3 cellular contexts compared by ENCODE assay signal in the genomic region with DNA sequence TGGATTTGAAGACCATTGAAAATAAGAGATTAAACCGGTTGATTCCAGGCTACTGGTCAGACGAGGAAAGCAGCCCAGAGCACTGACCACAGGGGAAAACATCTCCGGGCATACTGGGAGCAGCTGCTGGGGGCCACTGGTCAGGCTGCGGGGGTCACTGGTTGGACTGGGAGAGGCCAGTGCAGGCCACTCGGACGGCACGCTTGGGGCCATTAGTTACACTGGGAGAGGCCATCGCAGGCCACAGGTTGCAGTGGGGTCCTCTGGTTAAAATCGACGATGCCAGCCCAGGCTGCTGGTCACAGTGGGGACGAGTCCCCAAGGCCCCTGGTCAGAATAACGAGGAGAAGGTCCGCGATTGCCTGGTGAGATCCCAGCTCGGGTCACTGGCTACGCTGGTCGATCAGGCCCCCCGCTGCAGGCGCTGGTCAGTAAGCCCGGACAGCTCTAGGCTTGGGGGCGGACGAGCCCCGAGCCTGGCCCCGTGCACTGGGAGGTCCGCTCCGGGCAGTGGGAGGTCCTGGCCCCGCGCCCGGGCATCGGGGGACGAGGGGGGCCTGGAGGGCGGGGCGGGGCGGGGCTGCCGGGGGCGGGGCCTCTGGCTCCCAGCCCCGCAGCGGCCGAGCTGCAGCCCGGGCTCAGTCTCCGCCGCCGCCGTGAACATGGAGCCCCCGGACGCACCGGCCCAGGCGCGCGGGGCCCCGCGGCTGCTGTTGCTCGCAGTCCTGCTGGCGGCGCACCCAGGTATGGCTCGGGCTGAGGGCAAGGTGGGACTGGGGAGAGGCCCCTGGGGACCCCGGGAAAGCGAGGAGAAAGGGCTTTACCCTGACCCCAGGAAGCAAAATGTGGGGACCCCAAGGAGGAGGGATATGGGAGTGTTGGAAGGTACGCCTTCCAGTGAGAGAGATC.
TF ChIP-seq lines count a peak whose summit lies in the region.

Gene BCAM (plus strand): TSS at position 641 of the 909 bp plus-strand sequence. CDS start 22 bp downstream, at position 663.

TF ChIP-seq in GM23338, 12 proteins besides CTCF, POLR2A, EP300 and RAD21:
- TF ChIP-seq, protein P1, sequence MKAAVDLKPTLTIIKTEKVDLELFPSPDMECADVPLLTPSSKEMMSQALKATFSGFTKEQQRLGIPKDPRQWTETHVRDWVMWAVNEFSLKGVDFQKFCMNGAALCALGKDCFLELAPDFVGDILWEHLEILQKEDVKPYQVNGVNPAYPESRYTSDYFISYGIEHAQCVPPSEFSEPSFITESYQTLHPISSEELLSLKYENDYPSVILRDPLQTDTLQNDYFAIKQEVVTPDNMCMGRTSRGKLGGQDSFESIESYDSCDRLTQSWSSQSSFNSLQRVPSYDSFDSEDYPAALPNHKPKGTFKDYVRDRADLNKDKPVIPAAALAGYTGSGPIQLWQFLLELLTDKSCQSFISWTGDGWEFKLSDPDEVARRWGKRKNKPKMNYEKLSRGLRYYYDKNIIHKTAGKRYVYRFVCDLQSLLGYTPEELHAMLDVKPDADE (IDR thresholded peaks at IDR 0.05) = no peak
- no peak for TF ChIP-seq EZH2phosphoT487 (IDR thresholded peaks at IDR 0.05; ENCODE audit: unreplicated experiment)
- TF ChIP-seq EZH2 (IDR thresholded peaks at IDR 0.05; ENCODE audit: low read depth, unreplicated experiment) = no peak
- TF ChIP-seq ZNF331 (CRISPR knock-in tag; IDR thresholded peaks at IDR 0.05; ENCODE audit: low read depth) = no peak
- peak; percentile 90 for TF ChIP-seq POLR2AphosphoS5 (IDR thresholded peaks at IDR 0.05; ENCODE audit: low read depth)

TF ChIP-seq in PFSK-1, 5 proteins besides CTCF, POLR2A, EP300 and RAD21:
- TF ChIP-seq, protein P2, sequence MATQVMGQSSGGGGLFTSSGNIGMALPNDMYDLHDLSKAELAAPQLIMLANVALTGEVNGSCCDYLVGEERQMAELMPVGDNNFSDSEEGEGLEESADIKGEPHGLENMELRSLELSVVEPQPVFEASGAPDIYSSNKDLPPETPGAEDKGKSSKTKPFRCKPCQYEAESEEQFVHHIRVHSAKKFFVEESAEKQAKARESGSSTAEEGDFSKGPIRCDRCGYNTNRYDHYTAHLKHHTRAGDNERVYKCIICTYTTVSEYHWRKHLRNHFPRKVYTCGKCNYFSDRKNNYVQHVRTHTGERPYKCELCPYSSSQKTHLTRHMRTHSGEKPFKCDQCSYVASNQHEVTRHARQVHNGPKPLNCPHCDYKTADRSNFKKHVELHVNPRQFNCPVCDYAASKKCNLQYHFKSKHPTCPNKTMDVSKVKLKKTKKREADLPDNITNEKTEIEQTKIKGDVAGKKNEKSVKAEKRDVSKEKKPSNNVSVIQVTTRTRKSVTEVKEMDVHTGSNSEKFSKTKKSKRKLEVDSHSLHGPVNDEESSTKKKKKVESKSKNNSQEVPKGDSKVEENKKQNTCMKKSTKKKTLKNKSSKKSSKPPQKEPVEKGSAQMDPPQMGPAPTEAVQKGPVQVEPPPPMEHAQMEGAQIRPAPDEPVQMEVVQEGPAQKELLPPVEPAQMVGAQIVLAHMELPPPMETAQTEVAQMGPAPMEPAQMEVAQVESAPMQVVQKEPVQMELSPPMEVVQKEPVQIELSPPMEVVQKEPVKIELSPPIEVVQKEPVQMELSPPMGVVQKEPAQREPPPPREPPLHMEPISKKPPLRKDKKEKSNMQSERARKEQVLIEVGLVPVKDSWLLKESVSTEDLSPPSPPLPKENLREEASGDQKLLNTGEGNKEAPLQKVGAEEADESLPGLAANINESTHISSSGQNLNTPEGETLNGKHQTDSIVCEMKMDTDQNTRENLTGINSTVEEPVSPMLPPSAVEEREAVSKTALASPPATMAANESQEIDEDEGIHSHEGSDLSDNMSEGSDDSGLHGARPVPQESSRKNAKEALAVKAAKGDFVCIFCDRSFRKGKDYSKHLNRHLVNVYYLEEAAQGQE (IDR thresholded peaks at IDR 0.05; ENCODE audit: insufficient read depth in 1 of 2, low read depth in 2 of 2, low read length in 2 of 2) = no peak
- TF ChIP-seq FOXP2 (optimal IDR thresholded peaks at IDR 0.05; ENCODE audit: borderline replicate concordance, extremely low read depth, extremely low read length, insufficient read depth) (no peak), POLR2AphosphoS5 (IDR thresholded peaks at IDR 0.05; ENCODE audit: low read depth, low read length) (peak; percentile 74), TAF1 (IDR thresholded peaks at IDR 0.05; ENCODE audit: borderline replicate concordance, insufficient read depth, low read length) (0 out of 2 replicates have a peak, but pooled peaks have one; percentile 33), SIN3A (IDR thresholded peaks at IDR 0.05; ENCODE audit: borderline replicate concordance, insufficient read depth, low read length) (no peak)

TF ChIP-seq in HepG2, 621 proteins besides CTCF, POLR2A, EP300 and RAD21 (continues in another document):
- 0 out of 2 replicates have a peak, but pooled peaks have one; percentile 3 for TF ChIP-seq ZBTB10 (CRISPR knock-in tag; IDR thresholded peaks at IDR 0.05; ENCODE audit: borderline replicate concordance)
- no peak for TF ChIP-seq ZFP36L1 (CRISPR knock-in tag; IDR thresholded peaks at IDR 0.05)
- TF ChIP-seq ZSCAN21 (CRISPR knock-in tag; IDR thresholded peaks at IDR 0.05; ENCODE audit: borderline replicate concordance) = no peak; the same call in 1 of the 2 replicates
- peak; percentile 56; the same call in 1 of the 2 replicates for TF ChIP-seq SNAI1 (CRISPR knock-in tag; IDR thresholded peaks at IDR 0.05; ENCODE audit: borderline replicate concordance)
- TF ChIP-seq, protein P3, sequence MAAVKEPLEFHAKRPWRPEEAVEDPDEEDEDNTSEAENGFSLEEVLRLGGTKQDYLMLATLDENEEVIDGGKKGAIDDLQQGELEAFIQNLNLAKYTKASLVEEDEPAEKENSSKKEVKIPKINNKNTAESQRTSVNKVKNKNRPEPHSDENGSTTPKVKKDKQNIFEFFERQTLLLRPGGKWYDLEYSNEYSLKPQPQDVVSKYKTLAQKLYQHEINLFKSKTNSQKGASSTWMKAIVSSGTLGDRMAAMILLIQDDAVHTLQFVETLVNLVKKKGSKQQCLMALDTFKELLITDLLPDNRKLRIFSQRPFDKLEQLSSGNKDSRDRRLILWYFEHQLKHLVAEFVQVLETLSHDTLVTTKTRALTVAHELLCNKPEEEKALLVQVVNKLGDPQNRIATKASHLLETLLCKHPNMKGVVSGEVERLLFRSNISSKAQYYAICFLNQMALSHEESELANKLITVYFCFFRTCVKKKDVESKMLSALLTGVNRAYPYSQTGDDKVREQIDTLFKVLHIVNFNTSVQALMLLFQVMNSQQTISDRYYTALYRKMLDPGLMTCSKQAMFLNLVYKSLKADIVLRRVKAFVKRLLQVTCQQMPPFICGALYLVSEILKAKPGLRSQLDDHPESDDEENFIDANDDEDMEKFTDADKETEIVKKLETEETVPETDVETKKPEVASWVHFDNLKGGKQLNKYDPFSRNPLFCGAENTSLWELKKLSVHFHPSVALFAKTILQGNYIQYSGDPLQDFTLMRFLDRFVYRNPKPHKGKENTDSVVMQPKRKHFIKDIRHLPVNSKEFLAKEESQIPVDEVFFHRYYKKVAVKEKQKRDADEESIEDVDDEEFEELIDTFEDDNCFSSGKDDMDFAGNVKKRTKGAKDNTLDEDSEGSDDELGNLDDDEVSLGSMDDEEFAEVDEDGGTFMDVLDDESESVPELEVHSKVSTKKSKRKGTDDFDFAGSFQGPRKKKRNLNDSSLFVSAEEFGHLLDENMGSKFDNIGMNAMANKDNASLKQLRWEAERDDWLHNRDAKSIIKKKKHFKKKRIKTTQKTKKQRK (IDR thresholded peaks at IDR 0.05; ENCODE audit: low read length) = no peak
- 0 out of 2 replicates have a peak, but pooled peaks have one; percentile 12 for TF ChIP-seq HOXA5 (CRISPR knock-in tag; IDR thresholded peaks at IDR 0.05)
- TF ChIP-seq ZFP91 (CRISPR knock-in tag; IDR thresholded peaks at IDR 0.05; ENCODE audit: borderline replicate concordance) = peak; percentile 37
- TF ChIP-seq ZNF781 (CRISPR knock-in tag; IDR thresholded peaks at IDR 0.05; ENCODE audit: borderline replicate concordance, not compliant biosample characterization) = no peak
- TF ChIP-seq IKZF4 (CRISPR knock-in tag; IDR thresholded peaks at IDR 0.05; ENCODE audit: borderline replicate concordance, low read depth, not compliant biosample characterization) = no peak
- peak; percentile 47; the same call in 1 of the 2 replicates for TF ChIP-seq ZNF558 (CRISPR knock-in tag; IDR thresholded peaks at IDR 0.05; ENCODE audit: borderline replicate concordance)
- TF ChIP-seq SP5 (CRISPR knock-in tag; IDR thresholded peaks at IDR 0.05; ENCODE audit: borderline replicate concordance, low read depth) = peak; percentile 88
- TF ChIP-seq TGIF2 (CRISPR knock-in tag; IDR thresholded peaks at IDR 0.05) = peak; percentile 16
- peak; percentile 21; the same call in 1 of the 2 replicates for TF ChIP-seq ZNF280B (CRISPR knock-in tag; IDR thresholded peaks at IDR 0.05; ENCODE audit: borderline replicate concordance)
- TF ChIP-seq GPN1 (CRISPR knock-in tag; IDR thresholded peaks at IDR 0.05; ENCODE audit: borderline replicate concordance) = no peak
- TF ChIP-seq ISL2 (CRISPR knock-in tag; IDR thresholded peaks at IDR 0.05) = no peak; the same call in 1 of the 2 replicates
- no peak; the same call in 1 of the 2 replicates for TF ChIP-seq ZNF615 (CRISPR knock-in tag; IDR thresholded peaks at IDR 0.05; ENCODE audit: borderline replicate concordance)
- TF ChIP-seq TEAD3 (CRISPR knock-in tag; optimal IDR thresholded peaks at IDR 0.05; ENCODE audit: borderline replicate concordance) = no peak
- TF ChIP-seq MTA1 (CRISPR knock-in tag; IDR thresholded peaks at IDR 0.05; ENCODE audit: borderline replicate concordance) = peak; percentile 55; the same call in 1 of the 2 replicates
- TF ChIP-seq, protein P4, sequence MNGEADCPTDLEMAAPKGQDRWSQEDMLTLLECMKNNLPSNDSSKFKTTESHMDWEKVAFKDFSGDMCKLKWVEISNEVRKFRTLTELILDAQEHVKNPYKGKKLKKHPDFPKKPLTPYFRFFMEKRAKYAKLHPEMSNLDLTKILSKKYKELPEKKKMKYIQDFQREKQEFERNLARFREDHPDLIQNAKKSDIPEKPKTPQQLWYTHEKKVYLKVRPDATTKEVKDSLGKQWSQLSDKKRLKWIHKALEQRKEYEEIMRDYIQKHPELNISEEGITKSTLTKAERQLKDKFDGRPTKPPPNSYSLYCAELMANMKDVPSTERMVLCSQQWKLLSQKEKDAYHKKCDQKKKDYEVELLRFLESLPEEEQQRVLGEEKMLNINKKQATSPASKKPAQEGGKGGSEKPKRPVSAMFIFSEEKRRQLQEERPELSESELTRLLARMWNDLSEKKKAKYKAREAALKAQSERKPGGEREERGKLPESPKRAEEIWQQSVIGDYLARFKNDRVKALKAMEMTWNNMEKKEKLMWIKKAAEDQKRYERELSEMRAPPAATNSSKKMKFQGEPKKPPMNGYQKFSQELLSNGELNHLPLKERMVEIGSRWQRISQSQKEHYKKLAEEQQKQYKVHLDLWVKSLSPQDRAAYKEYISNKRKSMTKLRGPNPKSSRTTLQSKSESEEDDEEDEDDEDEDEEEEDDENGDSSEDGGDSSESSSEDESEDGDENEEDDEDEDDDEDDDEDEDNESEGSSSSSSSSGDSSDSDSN (CRISPR knock-in tag; IDR thresholded peaks at IDR 0.05) = peak; percentile 65
- peak; percentile 47; the same call in 1 of the 2 replicates for TF ChIP-seq RFXAP (CRISPR knock-in tag; IDR thresholded peaks at IDR 0.05; ENCODE audit: borderline replicate concordance)
- peak; percentile 39; the same call in 1 of the 2 replicates for TF ChIP-seq ZNF501 (CRISPR knock-in tag; IDR thresholded peaks at IDR 0.05)
- TF ChIP-seq, protein P1 (CRISPR knock-in tag; IDR thresholded peaks at IDR 0.05) = no peak; the same call in 1 of the 2 replicates
- peak; percentile 51 for TF ChIP-seq PHF8 (CRISPR knock-in tag; IDR thresholded peaks at IDR 0.05)
